28 cellular contexts compared by ENCODE assay signal in genomic region chr6:110323004-110323657, GRCh38. TPM values are rescaled to one million over a fixed set of nuclear protein-coding genes. Genes with fewer than 3 reads are reported as not detected.
DNase-seq lines count a peak whose midpoint lies in the region; ATAC-seq, FAIRE-seq and TF ChIP-seq lines count a peak whose summit lies in the region.
"Had no signal": no experiment of that assay in that cellular context is flagged by ENCODE, and none has a peak within 500 bp of the region (broad histone marks: within the 10 kb centered on the region; RNA-seq: fewer than 3 reads in every experiment).

No MANE protein-coding gene starts in this region.

- H3K27ac ChIP-seq in HepG2 (ENCODE audit: extremely low read length, insufficient read depth, low read length) (no peak overlapping the region), right lobe of liver (no peak overlapping the region), layer of hippocampus (ENCODE audit: low read depth, low read length) (peak overlapping the region; percentile 30), rectal smooth muscle tissue (ENCODE audit: low read depth, low read length) (peak overlapping the region; percentile 62), esophagus squamous epithelium (no peak overlapping the region)
- H3K27ac ChIP-seq: C4-2B, colonic mucosa, right atrium auricular region had no signal

- intact Hi-C loops in HepG2 (cut with micrococcal nuclease; ENCODE audit: unreplicated experiment) (no loop called here), right lobe of liver (cut with DNase I) (no loop called here), esophagus squamous epithelium (cut with DNase I) (no loop called here)

- no peak overlapping the region for H2AFZ ChIP-seq in HepG2 (ENCODE audit: low read length)

- 19% methylated on average over 10 of the region's 10 CpGs for WGBS in HepG2 (ENCODE audit: low lambda C conversion rate)
- 43% methylated on average over 4 of the region's 10 CpGs for WGBS in right lobe of liver (ENCODE audit: insufficient coverage, low coverage, low lambda C conversion rate, missing lambda C conversion rate)
- WGBS in esophagus squamous epithelium, 2 donors: 68 to 100% methylated on average over 4 to 6 of the region's 10 CpGs

- peaks cover 28% of the 10 kb centered on the region for H3K4me1 ChIP-seq in HepG2 (ENCODE audit: insufficient read depth, low read length)
- peaks cover 0 to 18% (median 5%) of the 10 kb centered on the region in 4 donors for H3K4me1 ChIP-seq in right lobe of liver
- peaks cover 58% of the 10 kb centered on the region for H3K4me1 ChIP-seq in rectal smooth muscle tissue (ENCODE audit: control insufficient read depth, insufficient read depth, low read length)
- peaks cover 0 to 41% (median 13%) of the 10 kb centered on the region in 3 donors for H3K4me1 ChIP-seq in esophagus squamous epithelium
- H3K4me1 ChIP-seq: colonic mucosa had no signal

- no peak for TF ChIP-seq POLR2A in HepG2 (IDR thresholded peaks at IDR 0.05; ENCODE audit: insufficient read depth in 1 of 2, low read depth in 2 of 2, low read length in 2 of 2)
- TF ChIP-seq POLR2A in right lobe of liver (IDR thresholded peaks at IDR 0.05): no peak
- TF ChIP-seq POLR2A in esophagus squamous epithelium (IDR thresholded peaks at IDR 0.05): no peak

- H3K4me3 ChIP-seq in HepG2 (replicated peaks in 1 of 3; ENCODE audit: insufficient read depth in 1 of 3, low read depth in 2 of 3, low read length in 3 of 3): no peak overlapping the region
- no peak overlapping the region for H3K4me3 ChIP-seq in right lobe of liver
- H3K4me3 ChIP-seq in rectal smooth muscle tissue (ENCODE audit: low read length): no peak overlapping the region
- no peak overlapping the region for H3K4me3 ChIP-seq in esophagus squamous epithelium
- H3K4me3 ChIP-seq: colonic mucosa, mucosa of descending colon, right atrium auricular region, SK-N-MC had no signal

- in situ Hi-C loops in HepG2 (cut with HindIII; ENCODE audit: extremely low pct_ligation_motif_present, low pct_unique_long_range_greater_than_20kb): no loop called here

- ATAC-seq in HepG2 (peak; percentile 55), right lobe of liver (no peak), HG02938 (IDR thresholded peaks at IDR 0.05; ENCODE audit: unreplicated experiment) (no peak)
- ATAC-seq: activated CD4-positive, CD25-positive, alpha-beta regulatory T cell treated with anti-CD3 and anti-CD28 coated beads, Interleukin-2, amount 50 U/mL, for 24 hours; mucosa of descending colon had no signal

- TF ChIP-seq CTCF in HepG2 (CRISPR knock-in tag; IDR thresholded peaks at IDR 0.05) (no peak), right lobe of liver (IDR thresholded peaks at IDR 0.05) (no peak), esophagus squamous epithelium (IDR thresholded peaks at IDR 0.05) (no peak)

- H3K79me2 ChIP-seq in HepG2 (ENCODE audit: insufficient read depth, low read length): no peaks in the 10 kb centered on the region

- no peak for TF ChIP-seq RAD21 in HepG2 (CRISPR knock-in tag; IDR thresholded peaks at IDR 0.05)

- no peaks in the 10 kb centered on the region for H4K20me1 ChIP-seq in HepG2 (ENCODE audit: insufficient read depth, low read length)

- no peak for FAIRE-seq in HepG2 (lab: Jason Lieb, UNC)
- no peak for FAIRE-seq in HTR-8/SVneo (lab: Jason Lieb, UNC)
- FAIRE-seq: astrocyte, GM19239, H54, RCC 7860 had no signal

- H3K9me3 ChIP-seq in HepG2 (ENCODE audit: low read length): no peaks in the 10 kb centered on the region
- no peaks in the 10 kb centered on the region for H3K9me3 ChIP-seq in right lobe of liver
- H3K9me3 ChIP-seq in esophagus squamous epithelium: no peaks in the 10 kb centered on the region
- H3K9me3 ChIP-seq: colonic mucosa, mucosa of descending colon, right atrium auricular region had no signal

- CTCF ChIA-PET in HepG2 (lab: Yijun Ruan, JAX; ENCODE audit: low intra/inter-chr PET ratio, low total read pairs): no interaction called here

- peaks cover 0 to 18% of the 10 kb centered on the region in 2 experiments; a peak in 2 of 5 replicates for H3K27me3 ChIP-seq in HepG2 (ENCODE audit: control insufficient read depth in 1 of 2, insufficient read depth in 2 of 2, low read length in 2 of 2)
- H3K27me3 ChIP-seq in right lobe of liver: no peaks in the 10 kb centered on the region
- no peaks in the 10 kb centered on the region for H3K27me3 ChIP-seq in layer of hippocampus (ENCODE audit: control insufficient read depth, insufficient read depth, low read length)
- H3K27me3 ChIP-seq in rectal smooth muscle tissue (ENCODE audit: control insufficient read depth, insufficient read depth, low read length): no peaks in the 10 kb centered on the region
- no peaks in the 10 kb centered on the region for H3K27me3 ChIP-seq in esophagus squamous epithelium
- H3K27me3 ChIP-seq: colonic mucosa, right atrium auricular region had no signal

- POLR2A ChIA-PET in HepG2 (lab: Yijun Ruan, JAX): no interaction called here

- DNase-seq in HepG2 (ENCODE audit: low spot score) (no peak), right lobe of liver (no peak), esophagus squamous epithelium (lab: John Stamatoyannopoulos, UW) (no peak), HTR-8/SVneo (ENCODE audit: insufficient read length, low spot score) (no peak), medulla oblongata (ENCODE audit: extremely low spot score) (no peak)
- DNase-seq: activated CD8-positive, alpha-beta memory T cell treated with anti-CD3 and anti-CD28 coated beads for 24 hours; activated naive CD4-positive, alpha-beta T cell treated with anti-CD3 and anti-CD28 coated beads, Interleukin-2, amount 50 U/mL, for 16 hours; activated T-cell treated with anti-CD3 and anti-CD28 coated beads, Interleukin-2, amount 50 U/mL, for 48 hours; colonic mucosa; DMS 273 treated with DMSO at 0.1 percent for 48 hours; kidney glomerular epithelial cell; MM.1S; mucosa of descending colon; NCI-H226; stimulated activated CD4-positive, alpha-beta T cell treated with anti-CD3 and anti-CD28 coated beads, Interleukin-15, amount 100 ng/mL, for 24 hours; T1000 had no signal

- peak overlapping the region; percentile 4 for H3K4me2 ChIP-seq in HepG2 (ENCODE audit: low read depth, low read length)

- TF ChIP-seq EP300 in HepG2 (IDR thresholded peaks at IDR 0.05; ENCODE audit: low read depth in 2 of 2, low read length in 2 of 2) (no peak), HepG2 (CRISPR knock-in tag; IDR thresholded peaks at IDR 0.05; ENCODE audit: borderline replicate concordance) (no peak)

- H3K9ac ChIP-seq in HepG2 (ENCODE audit: insufficient read depth, low read depth, low read length) (no peak overlapping the region), rectal smooth muscle tissue (ENCODE audit: low read length) (no peak overlapping the region)

- H3K36me3 ChIP-seq in HepG2 (replicated peaks in 1 of 2; ENCODE audit: control insufficient read depth in 1 of 2, insufficient read depth in 2 of 2, low read length in 2 of 2): no peaks in the 10 kb centered on the region
- H3K36me3 ChIP-seq in right lobe of liver: no peaks in the 10 kb centered on the region
- H3K36me3 ChIP-seq in rectal smooth muscle tissue (ENCODE audit: control insufficient read depth, insufficient read depth, low read length): no peaks in the 10 kb centered on the region
- no peaks in the 10 kb centered on the region for H3K36me3 ChIP-seq in esophagus squamous epithelium
- H3K36me3 ChIP-seq: colonic mucosa, right atrium auricular region had no signal

- BruUV-seq in HepG2 (replicated peaks; lab: Mats Ljungman, UMichigan): no TSS peak

TF ChIP-seq in HepG2, 621 proteins besides CTCF, POLR2A, EP300 and RAD21:
- TF ChIP-seq TBL1XR1 (IDR thresholded peaks at IDR 0.05; ENCODE audit: borderline replicate concordance, low read length, partially characterized antibody): no peak

RNA-seq across cellular contexts. Expression of gene METTL24, which starts 35.0 kb away (rescaled TPM):
- total RNA-seq in HepG2 (2016; rRNA removed; fragmentation: Illumina TruSeq; extraction: Trizol): not detected in 2 replicates
- total RNA-seq in HepG2 (2016; cell fraction: cytosol; rRNA removed; fragmentation: Illumina TruSeq; extraction: Trizol; ENCODE audit: low read depth): not detected in 2 replicates
- not detected in 2 replicates for total RNA-seq in HepG2 (2016; cell fraction: insoluble cytoplasmic fraction; rRNA removed; fragmentation: Illumina TruSeq; extraction: Trizol)
- not detected in 2 replicates for total RNA-seq in HepG2 (2016; cell fraction: membrane; rRNA removed; fragmentation: Illumina TruSeq; extraction: Trizol)
- total RNA-seq in HepG2 (2016; cell fraction: nucleus; rRNA removed; fragmentation: Illumina TruSeq; extraction: Trizol): not detected in 2 replicates
- polyA plus RNA-seq in HepG2 (2011; rRNA removed): not detected in 2 replicates
- not detected in 2 replicates for polyA plus RNA-seq in HepG2 (2011; cell fraction: cytosol; rRNA removed)
- not detected in 2 replicates for polyA plus RNA-seq in HepG2 (2011; cell fraction: nucleus; rRNA removed)
- polyA plus RNA-seq in HepG2 (2012): not detected in 2 replicates
- not detected in 2 replicates for polyA plus RNA-seq in HepG2 (2016; cell fraction: cytosol; fragmentation: Illumina TruSeq; extraction: Trizol; ENCODE audit: low read depth)
- not detected in 2 replicates for polyA plus RNA-seq in HepG2 (2016; cell fraction: insoluble cytoplasmic fraction; fragmentation: Illumina TruSeq; extraction: Trizol; ENCODE audit: low read depth)
- not detected in 2 replicates for polyA plus RNA-seq in HepG2 (2016; cell fraction: membrane; fragmentation: Illumina TruSeq; extraction: Trizol; ENCODE audit: low read depth)
- polyA plus RNA-seq in HepG2 (2016; cell fraction: nucleus; fragmentation: Illumina TruSeq; extraction: Trizol; ENCODE audit: insufficient read depth, low read depth): not detected in 2 replicates
- polyA minus RNA-seq in HepG2 (2011; rRNA and poly(A)+ RNA removed; ENCODE audit: low replicate concordance): not detected in 2 replicates
- polyA minus RNA-seq in HepG2 (2011; cell fraction: cytosol; rRNA and poly(A)+ RNA removed): not detected in 2 replicates
- not detected in 2 replicates for polyA minus RNA-seq in HepG2 (2011; cell fraction: nucleus; rRNA and poly(A)+ RNA removed)
- 1 to 10 TPM in 2 of 6 experiments, under 1 TPM in 4; 0.37 to 1.0 (median 0.57) TPM for total RNA-seq in right lobe of liver
- 1 to 10 TPM in 1 of 4 donors, under 1 TPM in 2, not detected in 1; 0.57 to 4.0 (median 0.83) TPM for total RNA-seq in esophagus squamous epithelium
- total RNA-seq: A172 had no signal

Comparison
In these comparisons a context has a peak if more than half of its experiments do, and no peak if none do; other contexts are left out.
1. H3K27ac ChIP-seq: peak in layer of hippocampus (single experiment) and rectal smooth muscle tissue (single experiment); none in HepG2 (single experiment), right lobe of liver (0 of 3) and esophagus squamous epithelium (0 of 4).